10 cellular contexts compared by ENCODE assay signal in genomic region chr17:83076930-83077329, GRCh38. TPM values are rescaled to one million over a fixed set of nuclear protein-coding genes. Genes with fewer than 3 reads are reported as not detected.
DNase-seq lines count a peak whose midpoint lies in the region; ATAC-seq and TF ChIP-seq lines count a peak whose summit lies in the region.
"Had no signal": no experiment of that assay in that cellular context is flagged by ENCODE, and none has a peak within 500 bp of the region (broad histone marks: within the 10 kb centered on the region; RNA-seq: fewer than 3 reads in every experiment).

No MANE protein-coding gene starts in this region.

- POLR2A ChIA-PET in CD8-positive, alpha-beta T cell (lab: Charles Lee), result interaction anchor here (0.8 kb wide), 1 partner anchor 97 kb away, joined by 3 read pairs; no protein-coding TSS in a partner anchor
- POLR2A ChIA-PET in HEK293 (lab: Yijun Ruan, JAX), result no interaction called here

- CTCF ChIA-PET in CD8-positive, alpha-beta T cell (lab: Charles Lee), result no interaction called here
- CTCF ChIA-PET in HEK293 (lab: Yijun Ruan, JAX), result interaction anchor here (0.5 to 1.2 kb wide), 3 partner anchors 19 to 1054 kb away, joined by 3 read pairs; partner anchors contain the start of gene LRRC45

- H3K9me3 ChIP-seq in CD8-positive, alpha-beta T cell (ENCODE audit: low read length), result no peaks in the 10 kb centered on the region
- H3K9me3 ChIP-seq in HEK293 (ENCODE audit: control insufficient read depth, insufficient read depth, low read depth, low read length), result no peaks in the 10 kb centered on the region
- no peaks in the 10 kb centered on the region for H3K9me3 ChIP-seq in lung (ENCODE audit: control insufficient read depth in 2 of 2, insufficient read depth in 1 of 2, low read length in 1 of 2)

- H3K27me3 ChIP-seq in CD8-positive, alpha-beta T cell (ENCODE audit: insufficient read depth, low read length), result no peaks in the 10 kb centered on the region
- no peaks in the 10 kb centered on the region for H3K27me3 ChIP-seq in lung (ENCODE audit: control insufficient read depth, insufficient read depth)

- no peak overlapping the region for H3K27ac Mint-ChIP-seq in CD8-positive, alpha-beta T cell
- H3K27ac Mint-ChIP-seq in activated T-helper 1 cell treated with anti-CD3 and anti-CD28 coated beads, Interleukin-12 subunit alpha, Interleukin-12 subunit beta, Interleukin-2, Interleukin-4 antibody, amounts not matched to agents 30 ng/mL and 10 ng/mL and 1 ng/mL, durations not matched to agents 14 hours and 24 hours and 36 hours, result no peak overlapping the region
- H3K27ac Mint-ChIP-seq in HFFc6, result no peak overlapping the region

- DNase-seq in CD8-positive, alpha-beta T cell, result no peak
- DNase-seq in activated T-helper 1 cell treated with anti-CD3 and anti-CD28 coated beads, Interleukin-12 subunit alpha, Interleukin-12 subunit beta, Interleukin-2, Interleukin-4 antibody, amounts not matched to agents 30 ng/mL and 10 ng/mL and 1 ng/mL, durations not matched to agents 14 hours and 24 hours and 36 hours (ENCODE audit: low spot score), result no peak
- DNase-seq in lung (ENCODE audit: low spot score), result no peak
- no peak for DNase-seq in stimulated activated CD4-positive, alpha-beta T cell treated with anti-CD3 and anti-CD28 coated beads, Interleukin-4, amount 100 ng/mL, for 1 hour
- no peak for DNase-seq in mesenteric fat pad (ENCODE audit: low spot score)
- no peak for DNase-seq in HFFc6
- DNase-seq: foreskin melanocyte, midbrain, NCI-H524 treated with DMSO at 0.1 percent for 48 hours had no signal

- TF ChIP-seq CTCF in CD8-positive, alpha-beta T cell (IDR thresholded peaks at IDR 0.05), result no peak
- TF ChIP-seq CTCF in HEK293 (tag by site-specific recombination; IDR thresholded peaks at IDR 0.05) (0 out of 2 replicates have a peak, but pooled peaks have one; percentile 29), lung (IDR thresholded peaks at IDR 0.05; ENCODE audit: control extremely low read depth, extremely low read depth) (peak; percentile 13), HFFc6 (IDR thresholded peaks at IDR 0.05) (no peak; the same call in 1 of the 2 replicates)

- H3K4me3 ChIP-seq in CD8-positive, alpha-beta T cell (ENCODE audit: low read depth, low read length), result no peak overlapping the region
- H3K4me3 ChIP-seq in HEK293 (ENCODE audit: low read depth, low read length), result no peak overlapping the region
- no peak overlapping the region for H3K4me3 ChIP-seq in lung

- peak overlapping the region; percentile 32 for H3K4me3 Mint-ChIP-seq in CD8-positive, alpha-beta T cell
- H3K4me3 Mint-ChIP-seq in activated T-helper 1 cell treated with anti-CD3 and anti-CD28 coated beads, Interleukin-12 subunit alpha, Interleukin-12 subunit beta, Interleukin-2, Interleukin-4 antibody, amounts not matched to agents 30 ng/mL and 10 ng/mL and 1 ng/mL, durations not matched to agents 14 hours and 24 hours and 36 hours, result peak overlapping the region; percentile 38
- H3K4me3 Mint-ChIP-seq in HFFc6, result no peak overlapping the region

- no peak for ATAC-seq in CD8-positive, alpha-beta T cell
- no peak for ATAC-seq in lung (ENCODE audit: insufficient read depth, low FRiP score)

- H3K4me1 ChIP-seq in CD8-positive, alpha-beta T cell (ENCODE audit: insufficient read depth, low read length), result peaks cover 21% of the 10 kb centered on the region
- no peaks in the 10 kb centered on the region; the same call in 1 of the 2 replicates for H3K4me1 ChIP-seq in HEK293 (ENCODE audit: control insufficient read depth, insufficient read depth, low read length)
- peaks cover 0 to 7% of the 10 kb centered on the region in 2 donors for H3K4me1 ChIP-seq in lung (ENCODE audit: control insufficient read depth in 2 of 2, insufficient read depth in 2 of 2, low read length in 2 of 2)

- WGBS in lung, 2 donors, result 59 to 74% methylated on average over 6 of the region's 6 CpGs

- H3K9me3 Mint-ChIP-seq in CD8-positive, alpha-beta T cell, result no peaks in the 10 kb centered on the region
- no peaks in the 10 kb centered on the region for H3K9me3 Mint-ChIP-seq in activated T-helper 1 cell treated with anti-CD3 and anti-CD28 coated beads, Interleukin-12 subunit alpha, Interleukin-12 subunit beta, Interleukin-2, Interleukin-4 antibody, amounts not matched to agents 30 ng/mL and 10 ng/mL and 1 ng/mL, durations not matched to agents 14 hours and 24 hours and 36 hours
- H3K9me3 Mint-ChIP-seq in HFFc6, result no peaks in the 10 kb centered on the region

- H3K27ac ChIP-seq in CD8-positive, alpha-beta T cell (ENCODE audit: low read depth, low read length), result no peak overlapping the region
- H3K27ac ChIP-seq in HEK293 (ENCODE audit: extremely low read depth, low read depth, low read length), result no peak overlapping the region
- no peak overlapping the region for H3K27ac ChIP-seq in lung (ENCODE audit: low read depth in 1 of 2, low read length in 1 of 2)

- H3K36me3 Mint-ChIP-seq in CD8-positive, alpha-beta T cell, result no peaks in the 10 kb centered on the region
- H3K36me3 Mint-ChIP-seq in activated T-helper 1 cell treated with anti-CD3 and anti-CD28 coated beads, Interleukin-12 subunit alpha, Interleukin-12 subunit beta, Interleukin-2, Interleukin-4 antibody, amounts not matched to agents 30 ng/mL and 10 ng/mL and 1 ng/mL, durations not matched to agents 14 hours and 24 hours and 36 hours (ENCODE audit: low read depth), result no peaks in the 10 kb centered on the region
- peaks cover 4% of the 10 kb centered on the region; the same call in 1 of the 2 replicates for H3K36me3 Mint-ChIP-seq in HFFc6 (ENCODE audit: low read depth)

- intact Hi-C loops in CD8-positive, alpha-beta T cell (cut with DNase I, micrococcal nuclease), result no loop called here
- intact Hi-C loops in activated T-helper 1 cell treated with anti-CD3 and anti-CD28 coated beads, Interleukin-12 subunit alpha, Interleukin-12 subunit beta, Interleukin-2, Interleukin-4 antibody, amounts not matched to agents 30 ng/mL and 10 ng/mL and 1 ng/mL, durations not matched to agents 14 hours and 24 hours and 36 hours (cut with micrococcal nuclease), result no loop called here

- H3K36me3 ChIP-seq in CD8-positive, alpha-beta T cell (ENCODE audit: insufficient read depth, low read length), result no peaks in the 10 kb centered on the region
- H3K36me3 ChIP-seq in HEK293 (ENCODE audit: control insufficient read depth in 2 of 2, insufficient read depth in 1 of 2, low read length in 2 of 2) (no peaks in the 10 kb centered on the region), lung (ENCODE audit: control insufficient read depth in 2 of 2, insufficient read depth in 2 of 2, low read length in 2 of 2) (no peaks in the 10 kb centered on the region)

- H3K4me1 Mint-ChIP-seq in CD8-positive, alpha-beta T cell (ENCODE audit: low read depth), result peaks cover 9% of the 10 kb centered on the region
- peaks cover 9% of the 10 kb centered on the region for H3K4me1 Mint-ChIP-seq in activated T-helper 1 cell treated with anti-CD3 and anti-CD28 coated beads, Interleukin-12 subunit alpha, Interleukin-12 subunit beta, Interleukin-2, Interleukin-4 antibody, amounts not matched to agents 30 ng/mL and 10 ng/mL and 1 ng/mL, durations not matched to agents 14 hours and 24 hours and 36 hours (ENCODE audit: low read depth)
- H3K4me1 Mint-ChIP-seq in HFFc6 (ENCODE audit: low read depth), result peaks cover 11% of the 10 kb centered on the region

- H3K27me3 Mint-ChIP-seq in CD8-positive, alpha-beta T cell (ENCODE audit: low read depth), result peaks cover 8% of the 10 kb centered on the region
- H3K27me3 Mint-ChIP-seq in activated T-helper 1 cell treated with anti-CD3 and anti-CD28 coated beads, Interleukin-12 subunit alpha, Interleukin-12 subunit beta, Interleukin-2, Interleukin-4 antibody, amounts not matched to agents 30 ng/mL and 10 ng/mL and 1 ng/mL, durations not matched to agents 14 hours and 24 hours and 36 hours (ENCODE audit: insufficient read depth), result peaks cover 13% of the 10 kb centered on the region
- H3K27me3 Mint-ChIP-seq in HFFc6 (ENCODE audit: insufficient read depth), result peaks cover 8% of the 10 kb centered on the region

TF ChIP-seq in HEK293, 187 proteins besides CTCF, POLR2A, EP300 and RAD21:
- TF ChIP-seq SP7 (tag by site-specific recombination; IDR thresholded peaks at IDR 0.05) (no peak), GLIS2 (tag by site-specific recombination; IDR thresholded peaks at IDR 0.05) (peak; percentile 44), ZNF654 (tag by site-specific recombination; IDR thresholded peaks at IDR 0.05; ENCODE audit: low read depth) (0 out of 2 replicates have a peak, but pooled peaks have one; percentile 4), ZNF600 (tag by site-specific recombination; IDR thresholded peaks at IDR 0.05) (peak; percentile 2)

RNA-seq across cellular contexts. Expression of gene METRNL, which starts 2.5 kb away (rescaled TPM):
- 100 to 1,000 TPM; 153 to 158 TPM for total RNA-seq in CD8-positive, alpha-beta T cell
- total RNA-seq in activated T-helper 1 cell treated with anti-CD3 and anti-CD28 coated beads, Interleukin-12 subunit alpha, Interleukin-12 subunit beta, Interleukin-2, Interleukin-4 antibody, amounts not matched to agents 30 ng/mL and 10 ng/mL and 1 ng/mL, durations not matched to agents 14 hours and 24 hours and 36 hours, result 31.1 and 31.4 TPM in 2 replicates
- total RNA-seq in lung (10 to 100 TPM; 48.9 to 81.1 TPM), mesenteric fat pad (151 TPM)
- 100 to 1,000 TPM in 1 of 2 donors, 10 to 100 TPM in 1; 48.2 to 181 TPM for polyA plus RNA-seq in lung
- total RNA-seq in HFFc6 (2021; fragmentation: NEBNext Ultra II Directional; extraction: Animal tissue kit (Norgen Biotek cat#: 25700)), result 10 to 100 TPM; 54.4 to 96.7 (median 90.9) TPM

Comparison
In these comparisons a context has a peak if more than half of its experiments do, and no peak if none do; other contexts are left out.
1. CTCF ChIP-seq: peak in HEK293 (single experiment) and lung (single experiment); none in CD8-positive, alpha-beta T cell (single experiment) and HFFc6 (single experiment).